ENCODE assay signal across 22 cellular contexts in the genomic region with DNA sequence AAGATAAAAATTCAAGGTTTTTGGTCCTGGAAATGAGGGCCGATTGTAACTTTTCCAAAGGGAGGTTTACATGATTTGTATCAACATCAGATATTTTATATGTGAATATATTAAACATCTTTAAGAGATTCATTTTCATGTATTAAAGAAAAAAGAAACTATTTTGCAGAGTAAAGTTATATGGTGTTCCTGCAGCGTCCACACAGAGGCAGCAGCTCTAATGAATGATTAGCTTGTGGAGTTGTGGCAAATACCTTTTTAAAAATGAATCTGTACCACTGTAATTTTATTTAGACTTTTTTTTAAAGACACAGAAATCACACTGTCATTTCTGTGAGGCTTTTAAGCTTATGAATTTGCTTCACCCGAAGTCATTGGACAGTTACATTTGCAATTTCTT.
"Had no signal": no experiment of that assay in that cellular context is flagged by ENCODE, and none has a peak within 500 bp of the region (broad histone marks: within the 10 kb centered on the region; RNA-seq: fewer than 3 reads in every experiment).

No MANE protein-coding gene starts in this region.

- H3K4me3 Mint-ChIP-seq: activated CD4-positive, alpha-beta T cell treated with anti-CD3 and anti-CD28 coated beads for 36 hours; activated T-cell treated with anti-CD3 and anti-CD28 coated beads, Interleukin-2, amount 50 U/mL, for 72 hours; natural killer cell treated with Interleukin-12 subunit alpha and Interleukin-12 subunit beta and Interleukin-15 and Interleukin-18, amount 100 ng/mL, for 72 hours; stimulated activated effector memory CD8-positive, alpha-beta T cell treated with anti-CD3 and anti-CD28 coated beads, Interleukin-12 subunit alpha, Interleukin-12 subunit beta, amount 100 ng/mL, for 72 hours; stimulated activated naive CD8-positive, alpha-beta T cell treated with anti-CD3 and anti-CD28 coated beads, Interleukin-15, Interleukin-2, amounts not matched to agents 100 ng/mL and 50 ng/mL, for 24 hours; T-cell; T-helper 2 cell treated with Interferon-gamma antibody and Interleukin-4, amounts not matched to agents 5 μg/mL and 100 μg/mL, for 36 hours had no signal

- H3K27ac Mint-ChIP-seq: activated CD4-positive, alpha-beta T cell treated with anti-CD3 and anti-CD28 coated beads for 36 hours; activated naive CD4-positive, alpha-beta T cell treated with anti-CD3 and anti-CD28 coated beads, Interleukin-2, amount 50 U/mL, for 72 hours; activated T-cell treated with anti-CD3 and anti-CD28 coated beads, Interleukin-2, amount 50 U/mL, for 72 hours; natural killer cell treated with Interleukin-12 subunit alpha and Interleukin-12 subunit beta and Interleukin-15 and Interleukin-18, amount 100 ng/mL, for 72 hours; stimulated activated effector memory CD8-positive, alpha-beta T cell treated with anti-CD3 and anti-CD28 coated beads, Interleukin-12 subunit alpha, Interleukin-12 subunit beta, amount 100 ng/mL, for 72 hours; stimulated activated naive CD8-positive, alpha-beta T cell treated with anti-CD3 and anti-CD28 coated beads, Interleukin-15, Interleukin-2, amounts not matched to agents 100 ng/mL and 50 ng/mL, for 24 hours; T-cell; T-helper 2 cell treated with Interferon-gamma antibody and Interleukin-4, amounts not matched to agents 5 μg/mL and 100 μg/mL, for 36 hours had no signal

- H3K27me3 Mint-ChIP-seq: activated CD4-positive, alpha-beta T cell treated with anti-CD3 and anti-CD28 coated beads for 36 hours; natural killer cell treated with Interleukin-12 subunit alpha and Interleukin-12 subunit beta and Interleukin-15 and Interleukin-18, amount 100 ng/mL, for 72 hours; stimulated activated naive CD8-positive, alpha-beta T cell treated with anti-CD3 and anti-CD28 coated beads, Interleukin-15, Interleukin-2, amounts not matched to agents 100 ng/mL and 50 ng/mL, for 24 hours; T-cell had no signal

- ATAC-seq: activated CD4-positive, alpha-beta T cell treated with anti-CD3 and anti-CD28 coated beads for 36 hours; activated naive CD4-positive, alpha-beta T cell treated with anti-CD3 and anti-CD28 coated beads, Interleukin-2, amount 50 U/mL, for 72 hours; activated T-cell treated with anti-CD3 and anti-CD28 coated beads, Interleukin-2, amount 50 U/mL, for 72 hours; left ventricle myocardium superior; mucosa of descending colon; natural killer cell treated with Interleukin-12 subunit alpha and Interleukin-12 subunit beta and Interleukin-15 and Interleukin-18, amount 100 ng/mL, for 72 hours; sciatic nerve; stimulated activated effector memory CD8-positive, alpha-beta T cell treated with anti-CD3 and anti-CD28 coated beads, Interleukin-12 subunit alpha, Interleukin-12 subunit beta, amount 100 ng/mL, for 72 hours; T-cell had no signal

- DNase-seq: activated CD4-positive, alpha-beta T cell treated with anti-CD3 and anti-CD28 coated beads for 36 hours; activated CD4-positive, CD25-positive, alpha-beta regulatory T cell; activated naive CD4-positive, alpha-beta T cell; activated T-cell treated with anti-CD3 and anti-CD28 coated beads for 4 hours; activated T-cell treated with anti-CD3 and anti-CD28 coated beads, Interleukin-2, amount 50 U/mL, for 72 hours; cerebellar nuclear complex; cortex of kidney; islet precursor cell; left ventricle myocardium superior; mucosa of descending colon; stimulated activated CD4-positive, alpha-beta T cell treated with anti-CD3 and anti-CD28 coated beads, Interleukin-4, amount 100 ng/mL, for 24 hours; substantia nigra; T-cell had no signal

- H3K9me3 Mint-ChIP-seq: activated naive CD4-positive, alpha-beta T cell treated with anti-CD3 and anti-CD28 coated beads, Interleukin-2, amount 50 U/mL, for 72 hours; activated T-cell treated with anti-CD3 and anti-CD28 coated beads, Interleukin-2, amount 50 U/mL, for 72 hours; natural killer cell treated with Interleukin-12 subunit alpha and Interleukin-12 subunit beta and Interleukin-15 and Interleukin-18, amount 100 ng/mL, for 72 hours; stimulated activated effector memory CD8-positive, alpha-beta T cell treated with anti-CD3 and anti-CD28 coated beads, Interleukin-12 subunit alpha, Interleukin-12 subunit beta, amount 100 ng/mL, for 72 hours; stimulated activated naive CD8-positive, alpha-beta T cell treated with anti-CD3 and anti-CD28 coated beads, Interleukin-15, Interleukin-2, amounts not matched to agents 100 ng/mL and 50 ng/mL, for 24 hours; T-cell; T-helper 2 cell treated with Interferon-gamma antibody and Interleukin-4, amounts not matched to agents 5 μg/mL and 100 μg/mL, for 36 hours had no signal

- H3K4me3 ChIP-seq: cardiac muscle cell, esophagus muscularis mucosa, mucosa of descending colon, upper lobe of left lung had no signal

- H3K4me1 Mint-ChIP-seq: activated CD4-positive, alpha-beta T cell treated with anti-CD3 and anti-CD28 coated beads for 36 hours; stimulated activated effector memory CD8-positive, alpha-beta T cell treated with anti-CD3 and anti-CD28 coated beads, Interleukin-12 subunit alpha, Interleukin-12 subunit beta, amount 100 ng/mL, for 72 hours; T-cell had no signal

- H3K36me3 Mint-ChIP-seq: activated naive CD4-positive, alpha-beta T cell treated with anti-CD3 and anti-CD28 coated beads, Interleukin-2, amount 50 U/mL, for 72 hours had no signal
